7 cellular contexts compared by ENCODE assay signal in genomic region chr12:92722897-92723296, GRCh38. TPM values are rescaled to one million over a fixed set of nuclear protein-coding genes. Genes with fewer than 3 reads are reported as not detected.
"Had no signal": no experiment of that assay in that cellular context is flagged by ENCODE, and none has a peak within 500 bp of the region (broad histone marks: within the 10 kb centered on the region; RNA-seq: fewer than 3 reads in every experiment).

No MANE protein-coding gene starts in this region.

- H3K4me3 ChIP-seq: GM23338 had no signal

- H3K27ac Mint-ChIP-seq: GM23338, H9 had no signal

- H3K4me3 Mint-ChIP-seq: GM23338, H9 had no signal

- H3K4me1 Mint-ChIP-seq: GM23338, H9 had no signal

- FAIRE-seq: H1, H54, HTR-8/SVneo had no signal

- DNase-seq: H9, HCEC 1CT, IMR-90 had no signal

RNA-seq across cellular contexts. Expression of gene PLEKHG7, which starts 20.1 kb away (rescaled TPM):
- total RNA-seq: GM23338, H1, H9, IMR-90 had no signal
- polyA plus RNA-seq: GM23338, H1, IMR-90 had no signal
